ENCODE assay signal across 18 cellular contexts in genomic region chr17:28466001-28466400, GRCh38. TPM values are rescaled to one million over a fixed set of nuclear protein-coding genes. Genes with fewer than 3 reads are reported as not detected.
DNase-seq lines count a peak whose midpoint lies in the region; ATAC-seq, FAIRE-seq and TF ChIP-seq lines count a peak whose summit lies in the region.
"Had no signal": no experiment of that assay in that cellular context is flagged by ENCODE, and none has a peak within 500 bp of the region (broad histone marks: within the 10 kb centered on the region; RNA-seq: fewer than 3 reads in every experiment).

No MANE protein-coding gene starts in this region.

- POLR2A ChIA-PET in K562 (lab: Yijun Ruan, JAX), result interaction anchor here (0.9 to 1.0 kb wide), 2 partner anchors 19 to 25 kb away, joined by 3 to 4 read pairs; no protein-coding TSS in a partner anchor

- BruUV-seq in K562 (replicated peaks; lab: Mats Ljungman, UMichigan), result no TSS peak

- no peak for TF ChIP-seq RAD21 in K562 (CRISPR knock-in tag; conservative IDR thresholded peaks at IDR 0.05 in 1 of 2, IDR thresholded peaks at IDR 0.05 in 1 of 2)

- H3K9me3 Mint-ChIP-seq in neural crest cell, result no peaks in the 10 kb centered on the region
- H3K9me3 Mint-ChIP-seq in endothelial cell (ENCODE audit: unreplicated experiment), result no peaks in the 10 kb centered on the region
- H3K9me3 Mint-ChIP-seq: CD8-positive, alpha-beta T cell had no signal

- TF ChIP-seq CTCF in C4-2B (conservative IDR thresholded peaks at IDR 0.05) (no peak), K562 (IDR thresholded peaks at IDR 0.05 in 2 of 3, conservative IDR thresholded peaks at IDR 0.05 in 1 of 3; ENCODE audit: insufficient read depth in 2 of 3, low read depth in 1 of 3, low read length in 3 of 3) (no peak), neural crest cell (conservative IDR thresholded peaks at IDR 0.05) (no peak), upper lobe of left lung (IDR thresholded peaks at IDR 0.05) (no peak), endothelial cell (IDR thresholded peaks at IDR 0.05; ENCODE audit: unreplicated experiment) (no peak)

- DNase-seq in K562 (ENCODE audit: extremely low read depth in 1 of 4, low spot score in 3 of 4), result no peak
- no peak for DNase-seq in neural crest cell (ENCODE audit: low read depth, low spot score)
- no peak for DNase-seq in upper lobe of left lung
- no peak for DNase-seq in endothelial cell (ENCODE audit: low spot score)
- DNase-seq: NCI-H187, NCI-H2227 treated with DMSO at 0.1 percent for 48 hours, NCI-H510A treated with DMSO at 0.1 percent for 48 hours, RPMI8226 had no signal

- no peaks in the 10 kb centered on the region for H3K9me3 ChIP-seq in BLaER1
- H3K9me3 ChIP-seq in K562 (replicated peaks; ENCODE audit: control insufficient read depth, insufficient read depth, low read depth, low read length), result no peaks in the 10 kb centered on the region; the same call in 1 of the 2 replicates
- no peaks in the 10 kb centered on the region for H3K9me3 ChIP-seq in upper lobe of left lung

- TF ChIP-seq POLR2A in K562 (conservative IDR thresholded peaks at IDR 0.05), result no peak
- no peak for TF ChIP-seq POLR2A in upper lobe of left lung (IDR thresholded peaks at IDR 0.05)

- no peaks in the 10 kb centered on the region for H3K36me3 ChIP-seq in BLaER1
- no peaks in the 10 kb centered on the region for H3K36me3 ChIP-seq in K562 (ENCODE audit: control insufficient read depth, insufficient read depth, low read length)
- no peaks in the 10 kb centered on the region for H3K36me3 ChIP-seq in upper lobe of left lung

- in situ Hi-C loops in K562 (cut with MboI), result no loop called here

- TF ChIP-seq EP300 in K562 (IDR thresholded peaks at IDR 0.05; ENCODE audit: low read length) (no peak), upper lobe of left lung (IDR thresholded peaks at IDR 0.05) (no peak)

- H3K4me1 ChIP-seq in BLaER1 (peaks cover 32% of the 10 kb centered on the region), K562 (replicated peaks in 1 of 2; ENCODE audit: control insufficient read depth in 2 of 2, insufficient read depth in 2 of 2, low read length in 2 of 2) (peaks cover 6 to 9% of the 10 kb centered on the region in 2 experiments; a peak in 3 of 5 replicates), upper lobe of left lung (peaks cover 6 to 19% (median 14%) of the 10 kb centered on the region in 4 donors)

- no peak overlapping the region for H2AFZ ChIP-seq in K562 (ENCODE audit: low read depth, low read length)

- H3K4me1 Mint-ChIP-seq in neural crest cell (no peaks in the 10 kb centered on the region), endothelial cell (ENCODE audit: unreplicated experiment) (peaks cover 10% of the 10 kb centered on the region)

- CTCF ChIA-PET in K562 (lab: Yijun Ruan, JAX; ENCODE audit: low intra/inter-chr PET ratio), result no interaction called here

- H3K27me3 Mint-ChIP-seq in neural crest cell (ENCODE audit: low read depth) (peaks cover 23% of the 10 kb centered on the region), endothelial cell (ENCODE audit: unreplicated experiment) (peaks cover 3% of the 10 kb centered on the region)

- 0% methylated on average over 9 of the region's 9 CpGs for WGBS in K562 (ENCODE audit: insufficient coverage, low coverage, missing lambda C conversion rate)
- WGBS in upper lobe of left lung, 2 donors, result 34 to 59% methylated on average over 7 to 9 of the region's 9 CpGs

- H3K9ac ChIP-seq in BLaER1 (no peak overlapping the region), K562 (ENCODE audit: insufficient read depth in 1 of 2, low read depth in 2 of 2, low read length in 2 of 2) (no peak overlapping the region; a peak in 1 of 4 replicates)
- H3K9ac ChIP-seq: KMS-11 had no signal

- intact Hi-C loops in K562 (cut with micrococcal nuclease), result no loop called here

- H3K36me3 Mint-ChIP-seq in neural crest cell (ENCODE audit: low read depth), result no peaks in the 10 kb centered on the region
- H3K36me3 Mint-ChIP-seq in endothelial cell (ENCODE audit: low read depth, unreplicated experiment), result no peaks in the 10 kb centered on the region
- H3K36me3 Mint-ChIP-seq: CD8-positive, alpha-beta T cell had no signal

- H3K27ac Mint-ChIP-seq in neural crest cell (ENCODE audit: unreplicated experiment), result peak overlapping the region; percentile 28
- H3K27ac Mint-ChIP-seq in endothelial cell (ENCODE audit: unreplicated experiment), result no peak overlapping the region
- H3K27ac Mint-ChIP-seq: CD8-positive, alpha-beta T cell had no signal

- H3K27ac ChIP-seq in BLaER1 (no peak overlapping the region), C4-2B (peak overlapping the region; percentile 31; the same call in 1 of the 2 replicates), K562 (ENCODE audit: extremely low read depth, low read depth, low read length) (no peak overlapping the region), upper lobe of left lung (no peak overlapping the region)
- H3K27ac ChIP-seq: KMS-11 had no signal

- FAIRE-seq in K562 (lab: Jason Lieb, UNC), result no peak
- FAIRE-seq: GM12892, GM18507, HepG2 had no signal

- no peak overlapping the region for H3K4me3 ChIP-seq in BLaER1
- H3K4me3 ChIP-seq in K562, result no peak overlapping the region
- H3K4me3 ChIP-seq in upper lobe of left lung, result no peak overlapping the region

- H3K79me2 ChIP-seq in K562 (ENCODE audit: control insufficient read depth, insufficient read depth, low read length), result no peaks in the 10 kb centered on the region

- no peak overlapping the region for H3K4me3 Mint-ChIP-seq in neural crest cell
- H3K4me3 Mint-ChIP-seq in endothelial cell (ENCODE audit: unreplicated experiment), result no peak overlapping the region
- H3K4me3 Mint-ChIP-seq: CD8-positive, alpha-beta T cell had no signal

- H3K4me2 ChIP-seq in BLaER1 (peak overlapping the region; percentile 65), K562 (ENCODE audit: insufficient read depth, low read length) (no peak overlapping the region)
- H3K4me2 ChIP-seq: KMS-11 had no signal

- H3K9me1 ChIP-seq in K562 (ENCODE audit: control insufficient read depth, insufficient read depth, low read length), result no peaks in the 10 kb centered on the region

- peak; percentile 15; the same call in 2 of the 3 replicates for ATAC-seq in K562
- ATAC-seq in upper lobe of left lung (ENCODE audit: low FRiP score in 2 of 2), result no peak
- ATAC-seq in HG03571 (IDR thresholded peaks at IDR 0.05; ENCODE audit: unreplicated experiment), result no peak
- no peak for ATAC-seq in HG03342 (IDR thresholded peaks at IDR 0.05; ENCODE audit: unreplicated experiment)
- ATAC-seq: CD8-positive, alpha-beta T cell had no signal

- H3K27me3 ChIP-seq in BLaER1, result no peaks in the 10 kb centered on the region
- H3K27me3 ChIP-seq in K562 (ENCODE audit: control insufficient read depth in 2 of 2, insufficient read depth in 2 of 2, low read length in 2 of 2), result peaks cover 31 to 55% of the 10 kb centered on the region in 2 experiments
- no peaks in the 10 kb centered on the region for H3K27me3 ChIP-seq in upper lobe of left lung

- no peaks in the 10 kb centered on the region for H4K20me1 ChIP-seq in BLaER1
- H4K20me1 ChIP-seq in K562 (replicated peaks; ENCODE audit: control insufficient read depth, insufficient read depth, low read length), result peaks cover 14% of the 10 kb centered on the region

RNA-seq across cellular contexts. Expression of gene SLC13A2, which starts 7.4 kb away (rescaled TPM):
- total RNA-seq in K562 (2011; cell fraction: chromatin; rRNA removed; ENCODE audit: low replicate concordance), result not detected in 2 replicates
- not detected in 2 replicates for total RNA-seq in K562 (2011; cell fraction: nucleolus; rRNA removed)
- total RNA-seq in K562 (2011; cell fraction: nucleoplasm; rRNA removed), result not detected in 2 replicates
- total RNA-seq in K562 (2014; rRNA removed), result not detected in 2 replicates
- total RNA-seq in K562 (2014; rRNA removed; fragmentation: Illumina TruSeq; extraction: Trizol), result not detected in 2 replicates
- not detected in 2 replicates for total RNA-seq in K562 (2015; rRNA removed; fragmentation: Illumina TruSeq; extraction: Trizol)
- 0.13 TPM in 1 of 2 replicates, not detected in the other for total RNA-seq in K562 (2021)
- polyA plus RNA-seq in K562 (2011; rRNA removed), result not detected in 2 replicates
- not detected in 2 replicates for polyA plus RNA-seq in K562 (2011; cell fraction: cytosol; rRNA removed)
- polyA plus RNA-seq in K562 (2011; cell fraction: nucleus; rRNA removed), result not detected in 2 replicates
- not detected in 2 replicates for polyA plus RNA-seq in K562 (2012)
- polyA plus RNA-seq in K562 (2014; fragmentation: Illumina TruSeq; extraction: Trizol), result not detected in 2 replicates
- not detected for polyA plus RNA-seq in K562 (2014; fragmentation: Nextera tagmentation; extraction: Ambion mirVana)
- polyA plus RNA-seq in K562 (2014; rRNA removed), result not detected in 2 replicates
- polyA minus RNA-seq in K562 (2011; rRNA and poly(A)+ RNA removed), result not detected in 2 replicates
- not detected in 2 replicates for polyA minus RNA-seq in K562 (2011; cell fraction: cytosol; rRNA and poly(A)+ RNA removed)
- not detected in 2 replicates for polyA minus RNA-seq in K562 (2011; cell fraction: nucleus; rRNA and poly(A)+ RNA removed)
- total RNA-seq in neural crest cell, result not detected in 2 replicates
- total RNA-seq in upper lobe of left lung, result under 1 TPM in 3 of 6 donors, not detected in 3; 0.10 to 0.61 (median 0.14) TPM
- total RNA-seq in endothelial cell (ENCODE audit: unreplicated experiment), result not detected
- total RNA-seq: CD8-positive, alpha-beta T cell; H4; HepG2 had no signal

RNA-seq across cellular contexts. Expression of gene FOXN1, which starts 40.1 kb away (rescaled TPM):
- total RNA-seq in K562 (2011; cell fraction: chromatin; rRNA removed; ENCODE audit: low replicate concordance), result not detected in 2 replicates
- total RNA-seq in K562 (2011; cell fraction: nucleolus; rRNA removed), result not detected in 2 replicates
- total RNA-seq in K562 (2011; cell fraction: nucleoplasm; rRNA removed), result not detected in 2 replicates
- total RNA-seq in K562 (2014; rRNA removed) (not detected in 2 replicates), K562 (2014; rRNA removed; fragmentation: Illumina TruSeq; extraction: Trizol) (not detected in 2 replicates), K562 (2015; rRNA removed; fragmentation: Illumina TruSeq; extraction: Trizol) (not detected in 2 replicates), K562 (2021) (not detected in 2 replicates), neural crest cell (not detected in 2 replicates), upper lobe of left lung (under 1 TPM in 2 of 6 donors, not detected in 4; 0.07 to 0.54 TPM), endothelial cell (ENCODE audit: unreplicated experiment) (not detected)
- polyA plus RNA-seq in K562 (2011; rRNA removed) (not detected in 2 replicates), K562 (2014; fragmentation: Illumina TruSeq; extraction: Trizol) (not detected in 2 replicates), K562 (2014; fragmentation: Nextera tagmentation; extraction: Ambion mirVana) (not detected), K562 (2014; rRNA removed) (not detected in 2 replicates)
- polyA plus RNA-seq in K562 (2011; cell fraction: cytosol; rRNA removed), result not detected in 2 replicates
- polyA plus RNA-seq in K562 (2011; cell fraction: nucleus; rRNA removed), result not detected in 2 replicates
- polyA plus RNA-seq in K562 (2012), result not detected in 2 replicates
- not detected in 2 replicates for polyA minus RNA-seq in K562 (2011; rRNA and poly(A)+ RNA removed)
- polyA minus RNA-seq in K562 (2011; cell fraction: cytosol; rRNA and poly(A)+ RNA removed), result not detected in 2 replicates
- polyA minus RNA-seq in K562 (2011; cell fraction: nucleus; rRNA and poly(A)+ RNA removed), result not detected in 2 replicates
- total RNA-seq: CD8-positive, alpha-beta T cell; H4; HepG2 had no signal

RNA-seq across cellular contexts. Expression of gene SLC46A1, which starts 60.0 kb away (rescaled TPM):
- 18.4 and 42.1 TPM in 2 replicates for total RNA-seq in K562 (2011; cell fraction: chromatin; rRNA removed; ENCODE audit: low replicate concordance)
- total RNA-seq in K562 (2011; cell fraction: nucleolus; rRNA removed), result 22.6 and 30.0 TPM in 2 replicates
- total RNA-seq in K562 (2011; cell fraction: nucleoplasm; rRNA removed), result 26.1 and 28.6 TPM in 2 replicates
- total RNA-seq in K562 (2014; rRNA removed) (3.1 and 3.4 TPM in 2 replicates), K562 (2014; rRNA removed; fragmentation: Illumina TruSeq; extraction: Trizol) (1.8 and 3.1 TPM in 2 replicates), K562 (2015; rRNA removed; fragmentation: Illumina TruSeq; extraction: Trizol) (2.4 and 3.1 TPM in 2 replicates), K562 (2021) (4.3 and 5.5 TPM in 2 replicates), neural crest cell (16.8 and 17.5 TPM in 2 replicates), upper lobe of left lung (10 to 100 TPM; 15.0 to 44.0 (median 19.8) TPM), endothelial cell (ENCODE audit: unreplicated experiment) (5.3 TPM)
- polyA plus RNA-seq in K562 (2011; rRNA removed) (2.4 and 4.0 TPM in 2 replicates), K562 (2014; fragmentation: Illumina TruSeq; extraction: Trizol) (3.9 and 4.5 TPM in 2 replicates), K562 (2014; fragmentation: Nextera tagmentation; extraction: Ambion mirVana) (under 1 TPM; 0.24 to 0.32 TPM), K562 (2014; rRNA removed) (2.6 TPM in 2 replicates)
- 2.7 and 5.5 TPM in 2 replicates for polyA plus RNA-seq in K562 (2011; cell fraction: cytosol; rRNA removed)
- polyA plus RNA-seq in K562 (2011; cell fraction: nucleus; rRNA removed), result 7.8 and 15.8 TPM in 2 replicates
- 2.4 and 2.9 TPM in 2 replicates for polyA plus RNA-seq in K562 (2012)
- polyA minus RNA-seq in K562 (2011; rRNA and poly(A)+ RNA removed), result 7.2 and 11.6 TPM in 2 replicates
- 2.6 and 6.5 TPM in 2 replicates for polyA minus RNA-seq in K562 (2011; cell fraction: cytosol; rRNA and poly(A)+ RNA removed)
- polyA minus RNA-seq in K562 (2011; cell fraction: nucleus; rRNA and poly(A)+ RNA removed), result 13.5 and 15.0 TPM in 2 replicates
